1 cellular context compared by ENCODE assay signal in the genomic region with DNA sequence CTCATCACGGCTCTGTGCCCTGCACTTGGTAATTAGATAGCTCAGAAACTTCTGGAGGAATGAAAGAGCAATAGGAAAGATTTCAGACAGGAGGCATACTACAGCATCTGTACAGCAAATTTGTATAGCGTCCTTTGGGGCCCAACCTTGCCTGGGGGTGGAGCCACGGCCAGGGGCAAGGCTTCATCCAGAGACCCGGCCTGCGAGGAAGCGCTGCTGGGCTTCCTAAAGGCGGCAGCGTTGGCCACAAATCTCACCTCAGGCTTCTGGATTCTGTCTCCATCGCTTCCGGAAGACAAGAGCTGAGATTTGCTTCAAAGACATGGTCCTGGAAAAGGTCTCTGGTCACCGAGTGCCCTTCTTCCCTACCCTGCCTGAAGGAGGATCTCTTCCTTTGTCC.
TF ChIP-seq lines count a peak whose summit lies in the region.

No MANE protein-coding gene starts in this region.

TF ChIP-seq in H1, 55 proteins besides CTCF, POLR2A, EP300 and RAD21:
- TF ChIP-seq CBX5 (IDR thresholded peaks at IDR 0.05; ENCODE audit: low read depth, low read length): no peak
- no peak for TF ChIP-seq SIX5 (IDR thresholded peaks at IDR 0.05; ENCODE audit: low read depth, low read length)
- TF ChIP-seq, protein P1, sequence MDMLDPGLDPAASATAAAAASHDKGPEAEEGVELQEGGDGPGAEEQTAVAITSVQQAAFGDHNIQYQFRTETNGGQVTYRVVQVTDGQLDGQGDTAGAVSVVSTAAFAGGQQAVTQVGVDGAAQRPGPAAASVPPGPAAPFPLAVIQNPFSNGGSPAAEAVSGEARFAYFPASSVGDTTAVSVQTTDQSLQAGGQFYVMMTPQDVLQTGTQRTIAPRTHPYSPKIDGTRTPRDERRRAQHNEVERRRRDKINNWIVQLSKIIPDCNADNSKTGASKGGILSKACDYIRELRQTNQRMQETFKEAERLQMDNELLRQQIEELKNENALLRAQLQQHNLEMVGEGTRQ (IDR thresholded peaks at IDR 0.05; ENCODE audit: low read length): no peak
- no peak for TF ChIP-seq SP1 (IDR thresholded peaks at IDR 0.05; ENCODE audit: low read depth, low read length)
- TF ChIP-seq, protein P2, sequence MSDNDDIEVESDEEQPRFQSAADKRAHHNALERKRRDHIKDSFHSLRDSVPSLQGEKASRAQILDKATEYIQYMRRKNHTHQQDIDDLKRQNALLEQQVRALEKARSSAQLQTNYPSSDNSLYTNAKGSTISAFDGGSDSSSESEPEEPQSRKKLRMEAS (IDR thresholded peaks at IDR 0.05): no peak
- no peak for TF ChIP-seq CHD1 (IDR thresholded peaks at IDR 0.05; ENCODE audit: low read depth, low read length)
- no peak for TF ChIP-seq ZNF274 (IDR thresholded peaks at IDR 0.05; ENCODE audit: borderline replicate concordance, extremely low read depth, low read length)
- TF ChIP-seq, protein P3, sequence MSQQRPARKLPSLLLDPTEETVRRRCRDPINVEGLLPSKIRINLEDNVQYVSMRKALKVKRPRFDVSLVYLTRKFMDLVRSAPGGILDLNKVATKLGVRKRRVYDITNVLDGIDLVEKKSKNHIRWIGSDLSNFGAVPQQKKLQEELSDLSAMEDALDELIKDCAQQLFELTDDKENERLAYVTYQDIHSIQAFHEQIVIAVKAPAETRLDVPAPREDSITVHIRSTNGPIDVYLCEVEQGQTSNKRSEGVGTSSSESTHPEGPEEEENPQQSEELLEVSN (IDR thresholded peaks at IDR 0.05): no peak
- TF ChIP-seq PHF8 (conservative IDR thresholded peaks at IDR 0.05; ENCODE audit: low read depth, low read length): no peak
- no peak for TF ChIP-seq POLR2AphosphoS5 (IDR thresholded peaks at IDR 0.05; ENCODE audit: low read depth, low read length)
- no peak for TF ChIP-seq CTBP2 (IDR thresholded peaks at IDR 0.05; ENCODE audit: borderline replicate concordance, insufficient read depth, insufficient read length, low read length)
